In genomic region chr15:48935236-48935635, GRCh38 we compare ENCODE assay signal across 16 cellular contexts. TPM values are rescaled to one million over a fixed set of nuclear protein-coding genes. Genes with fewer than 3 reads are reported as not detected.
DNase-seq lines count a peak whose midpoint lies in the region; ATAC-seq and TF ChIP-seq lines count a peak whose summit lies in the region.
"Had no signal": no experiment of that assay in that cellular context is flagged by ENCODE, and none has a peak within 500 bp of the region (broad histone marks: within the 10 kb centered on the region; RNA-seq: fewer than 3 reads in every experiment).

No MANE protein-coding gene starts in this region.

- H3K4me1 ChIP-seq in GM23248 (ENCODE audit: insufficient read depth), result peaks cover 48% of the 10 kb centered on the region
- H3K4me1 ChIP-seq: BLaER1 had no signal

- no peaks in the 10 kb centered on the region for H3K9me3 ChIP-seq in GM23248 (ENCODE audit: low read depth)
- H3K9me3 ChIP-seq: A549, BLaER1 had no signal

- in situ Hi-C loops in GM23248 (cut with MboI), result no loop called here

- no peaks in the 10 kb centered on the region for H3K27me3 ChIP-seq in GM23248 (replicated peaks; ENCODE audit: insufficient read depth)
- H3K27me3 ChIP-seq: BLaER1 had no signal

- H3K9me2 ChIP-seq in GM23248 (ENCODE audit: insufficient read depth), result no peaks in the 10 kb centered on the region

- H3K4me1 Mint-ChIP-seq in osteocyte (ENCODE audit: unreplicated experiment), result peaks cover 42% of the 10 kb centered on the region

- H3K27ac Mint-ChIP-seq in osteocyte (ENCODE audit: unreplicated experiment), result peak overlapping the region; percentile 20

- peak overlapping the region; percentile 77 for H3K4me2 ChIP-seq in GM23248 (ENCODE audit: unreplicated experiment)
- H3K4me2 ChIP-seq: A549, BLaER1 had no signal

- DNase-seq in GM23248 (no peak), RPMI7951 (ENCODE audit: low read depth) (peak; percentile 24), epithelial cell of esophagus (ENCODE audit: low read depth) (peak; percentile 11), osteocyte (ENCODE audit: extremely low spot score, unreplicated experiment) (no peak), iPS-NIHi7 (ENCODE audit: extremely low spot score) (no peak), GOT3 (lab: John Stamatoyannopoulos, UW) (no peak)
- DNase-seq: AML-193, Calu3, DMS 273 treated with DMSO at 0.1 percent for 48 hours, H7 had no signal

- no peaks in the 10 kb centered on the region for H3K27me3 Mint-ChIP-seq in osteocyte (ENCODE audit: unreplicated experiment)

- no peaks in the 10 kb centered on the region for H3K36me3 ChIP-seq in GM23248 (ENCODE audit: low read depth)
- H3K36me3 ChIP-seq: BLaER1 had no signal

- ATAC-seq in HG03135 (IDR thresholded peaks at IDR 0.05; ENCODE audit: unreplicated experiment), result no peak
- ATAC-seq: A549, GM12878, HepG2 had no signal

- no peak overlapping the region for H2AFZ ChIP-seq in GM23248

- no peak overlapping the region for H3K4me3 ChIP-seq in GM23248
- no peak overlapping the region for H3K4me3 ChIP-seq in epithelial cell of esophagus (ENCODE audit: low read length)
- H3K4me3 ChIP-seq: A549, BLaER1, GM12878 had no signal

- H3K9me3 Mint-ChIP-seq in osteocyte (ENCODE audit: unreplicated experiment), result peaks cover 5% of the 10 kb centered on the region

- no peak overlapping the region for H3K9ac ChIP-seq in GM23248
- H3K9ac ChIP-seq: BLaER1 had no signal

- no peaks in the 10 kb centered on the region for H4K20me1 ChIP-seq in GM23248 (ENCODE audit: insufficient read depth)
- H4K20me1 ChIP-seq: BLaER1 had no signal

- no peaks in the 10 kb centered on the region for H3K36me3 Mint-ChIP-seq in osteocyte (ENCODE audit: unreplicated experiment)

- TF ChIP-seq CTCF in epithelial cell of esophagus (IDR thresholded peaks at IDR 0.05; ENCODE audit: insufficient read depth, low read depth, low read length, missing control alignments), result no peak
- no peak for TF ChIP-seq CTCF in osteocyte (IDR thresholded peaks at IDR 0.05)

- peak overlapping the region; percentile 93 for H3K27ac ChIP-seq in GM23248
- H3K27ac ChIP-seq: A549, BLaER1 had no signal

- no peak overlapping the region for H3K4me3 Mint-ChIP-seq in osteocyte (ENCODE audit: unreplicated experiment)

- peaks cover 52% of the 10 kb centered on the region for H3F3A ChIP-seq in GM23248 (ENCODE audit: insufficient read depth)

- H3K79me2 ChIP-seq in GM23248 (ENCODE audit: insufficient read depth), result no peaks in the 10 kb centered on the region

RNA-seq across cellular contexts. Expression of gene SHC4, which starts 28.5 kb away (rescaled TPM):
- 0.43 and 0.76 TPM in 2 replicates for total RNA-seq in GM23248 (2014; rRNA removed; shearing (Covaris generic))
- 0.45 and 0.99 TPM in 2 replicates for polyA plus RNA-seq in GM23248 (2016; fragmentation: Nextera tagmentation; extraction: Ambion mirVana)
- total RNA-seq in RPMI7951 (2014; rRNA removed; shearing (Covaris generic)), result 1.2 and 1.9 TPM in 2 replicates
- total RNA-seq in osteocyte, result 4.2 and 4.6 TPM in 2 replicates
- total RNA-seq: G401 had no signal
- polyA plus RNA-seq: HepG2 had no signal

RNA-seq across cellular contexts. Expression of gene EID1, which starts 57.3 kb away (rescaled TPM):
- total RNA-seq in GM23248 (2014; rRNA removed; shearing (Covaris generic)), result 267 and 281 TPM in 2 replicates
- polyA plus RNA-seq in GM23248 (2016; fragmentation: Nextera tagmentation; extraction: Ambion mirVana), result 380 and 396 TPM in 2 replicates
- 414 and 460 TPM in 2 replicates for total RNA-seq in RPMI7951 (2014; rRNA removed; shearing (Covaris generic))
- 168 and 185 TPM in 2 replicates for total RNA-seq in osteocyte

Comparison
In these comparisons a context has a peak if more than half of its experiments do, and no peak if none do; other contexts are left out.
1. DNase-seq: peak in RPMI7951 (single experiment) and epithelial cell of esophagus (single experiment); none in GM23248 (single experiment), osteocyte (single experiment), iPS-NIHi7 (single experiment) and GOT3 (single experiment).